In the genomic region with DNA sequence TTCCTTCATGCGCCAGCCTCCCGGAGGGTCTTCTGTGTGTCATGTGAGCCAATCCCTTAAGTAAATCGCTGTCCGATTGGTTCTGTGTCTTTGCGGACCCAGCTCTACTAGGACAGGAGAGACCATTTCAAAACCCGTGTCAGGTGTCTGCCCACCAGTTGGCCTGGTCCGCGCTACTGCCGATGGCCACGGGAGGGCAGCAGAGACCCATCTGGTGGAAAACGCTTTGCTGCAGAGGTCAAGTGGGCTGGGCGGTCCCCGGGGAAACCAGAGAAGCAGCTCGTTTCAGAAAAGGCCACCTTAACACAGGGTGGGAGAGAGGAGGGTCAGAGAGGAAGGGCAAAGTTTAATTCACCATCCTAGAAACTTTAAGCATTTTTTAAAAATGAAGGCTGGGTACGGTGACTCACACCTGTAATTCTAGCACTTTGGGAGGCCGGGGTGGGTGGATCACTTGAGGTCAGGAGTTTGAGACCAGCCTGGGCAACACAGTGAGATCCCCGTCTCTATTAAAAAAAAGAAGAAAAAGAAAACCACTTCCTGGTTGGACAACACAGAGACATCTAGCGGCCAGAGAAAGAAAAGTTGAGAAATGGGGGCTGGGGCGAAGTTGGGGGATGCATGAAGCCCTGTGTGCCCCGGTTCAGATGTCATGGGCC, we compare ENCODE assay signal across 8 cellular contexts. TPM values are rescaled to one million over a fixed set of nuclear protein-coding genes. Genes with fewer than 3 reads are reported as not detected.
DNase-seq lines count a peak whose midpoint lies in the region; ATAC-seq, FAIRE-seq and TF ChIP-seq lines count a peak whose summit lies in the region.

No MANE protein-coding gene starts in this region.

- no peak overlapping the region for H2AFZ ChIP-seq in mammary epithelial cell (ENCODE audit: low read depth, low read length)
- H2AFZ ChIP-seq in keratinocyte (ENCODE audit: control insufficient read depth, low read length): peak overlapping the region; percentile 15

- H3K79me2 ChIP-seq in DOHH2 (ENCODE audit: control insufficient read depth, low read length): no peaks in the 10 kb centered on the region
- H3K79me2 ChIP-seq in mammary epithelial cell (ENCODE audit: insufficient read depth, low read length): no peaks in the 10 kb centered on the region
- no peaks in the 10 kb centered on the region for H3K79me2 ChIP-seq in keratinocyte (ENCODE audit: control insufficient read depth, insufficient read depth, low read length)

- peak; percentile 59 for FAIRE-seq in keratinocyte (lab: Jason Lieb, UNC)

- H3K4me3 ChIP-seq in DOHH2 (ENCODE audit: low read length) (peak overlapping the region; percentile 53), mammary epithelial cell (replicated peaks in 1 of 3; ENCODE audit: insufficient read depth in 1 of 3, low read depth in 2 of 3, low read length in 3 of 3) (no peak overlapping the region), keratinocyte (ENCODE audit: control insufficient read depth in 2 of 3, extremely low read depth in 1 of 3, insufficient read depth in 2 of 3, low read depth in 1 of 3, low read length in 3 of 3) (no peak overlapping the region)

- H3K9ac ChIP-seq in mammary epithelial cell (ENCODE audit: insufficient read depth, low read length) (no peak overlapping the region), keratinocyte (ENCODE audit: control insufficient read depth, extremely low read depth, insufficient read depth, low read length) (no peak overlapping the region)

- H3K27ac ChIP-seq in DOHH2 (ENCODE audit: low read depth, low read length) (no peak overlapping the region), mammary epithelial cell (ENCODE audit: insufficient read depth, low read depth, low read length) (no peak overlapping the region), keratinocyte (ENCODE audit: control insufficient read depth, insufficient read depth, low read length) (no peak overlapping the region)

- peak; percentile 94 for TF ChIP-seq CTCF in DOHH2 (IDR thresholded peaks at IDR 0.05; ENCODE audit: low read depth, low read length, poor library complexity, severe bottlenecking)
- TF ChIP-seq CTCF in mammary epithelial cell (conservative IDR thresholded peaks at IDR 0.05 in 1 of 2, IDR thresholded peaks at IDR 0.05 in 1 of 2; ENCODE audit: extremely low read depth in 1 of 2, insufficient read depth in 1 of 2, low read depth in 1 of 2, low read length in 2 of 2): peak; percentile 96 to 100
- peak; percentile 97 to 98 (median 97) for TF ChIP-seq CTCF in keratinocyte (optimal IDR thresholded peaks at IDR 0.05 in 1 of 3, IDR thresholded peaks at IDR 0.05 in 1 of 3, conservative IDR thresholded peaks at IDR 0.05 in 1 of 3; ENCODE audit: extremely low read depth in 1 of 3, insufficient read depth in 2 of 3, low read length in 3 of 3)

- in situ Hi-C loops in mammary epithelial cell (cut with MboI; ENCODE audit: low sequenced_read_pairs in 2 of 2): no loop called here

- WGBS in mammary epithelial cell (ENCODE audit: low coverage, missing lambda C conversion rate): 13% methylated on average over 16 of the region's 20 CpGs

- no peaks in the 10 kb centered on the region for H3F3A ChIP-seq in DOHH2 (ENCODE audit: control insufficient read depth, insufficient read depth)

- H3K9me3 ChIP-seq in DOHH2 (ENCODE audit: control insufficient read depth, insufficient read depth, low read length) (no peaks in the 10 kb centered on the region), mammary epithelial cell (replicated peaks; ENCODE audit: insufficient read depth, low read length) (peaks cover 2% of the 10 kb centered on the region), keratinocyte (ENCODE audit: control insufficient read depth, low read depth, low read length) (no peaks in the 10 kb centered on the region)

- H3K27me3 ChIP-seq in DOHH2 (ENCODE audit: control insufficient read depth, low read length) (no peaks in the 10 kb centered on the region), mammary epithelial cell (ENCODE audit: insufficient read depth, low read length) (no peaks in the 10 kb centered on the region), keratinocyte (ENCODE audit: control insufficient read depth, extremely low read depth, insufficient read depth, low read length) (no peaks in the 10 kb centered on the region)

- H3K9me2 ChIP-seq in DOHH2 (replicated peaks; ENCODE audit: control insufficient read depth, low read length): no peaks in the 10 kb centered on the region

- CTCF ChIA-PET in mammary epithelial cell (lab: Charles Lee; ENCODE audit: low non-redundant PET): interaction anchor here (0.6 to 0.7 kb wide), 3 partner anchors 10 to 160 kb away, joined by 3 to 5 read pairs (median 5); no protein-coding TSS in a partner anchor

- intact Hi-C loops in mammary epithelial cell (cut with micrococcal nuclease): loop anchor here (1.0 to 10.0 kb wide), 6 partner anchors 130 to 496 kb away; no protein-coding TSS in a partner anchor

- H3K9me1 ChIP-seq in keratinocyte (ENCODE audit: control insufficient read depth, extremely low read depth, insufficient read depth, low read length): no peaks in the 10 kb centered on the region

- H3K4me2 ChIP-seq in DOHH2 (ENCODE audit: low read length) (peak overlapping the region; percentile 64), mammary epithelial cell (ENCODE audit: insufficient read depth, low read depth, low read length) (no peak overlapping the region), keratinocyte (ENCODE audit: control insufficient read depth, extremely low read depth, insufficient read depth, low read depth, low read length) (peak overlapping the region; percentile 32)

- peak; percentile 88 for DNase-seq in NCI-H2227 (lab: John Stamatoyannopoulos, UW; ENCODE audit: unreplicated experiment)
- peak; percentile 39 to 85 (median 64) for DNase-seq in activated CD4-positive, CD25-positive, alpha-beta regulatory T cell (lab: John Stamatoyannopoulos, UW)
- peak; percentile 61 for DNase-seq in mammary epithelial cell
- DNase-seq in keratinocyte (ENCODE audit: low read depth, low spot score): no peak
- peak; percentile 91 for DNase-seq in stimulated activated CD4-positive, alpha-beta T cell treated with anti-CD3 and anti-CD28 coated beads, Interleukin-15, amount 100 ng/mL, for 24 hours

- H3K4me1 ChIP-seq in DOHH2 (ENCODE audit: control insufficient read depth, low read length) (peaks cover 4% of the 10 kb centered on the region), mammary epithelial cell (ENCODE audit: insufficient read depth, low read length) (no peaks in the 10 kb centered on the region), keratinocyte (ENCODE audit: control insufficient read depth, extremely low read depth, insufficient read depth, low read length) (peaks cover 3% of the 10 kb centered on the region)

- H3K36me3 ChIP-seq in DOHH2 (ENCODE audit: control insufficient read depth, low read length) (no peaks in the 10 kb centered on the region), mammary epithelial cell (ENCODE audit: insufficient read depth, low read length) (no peaks in the 10 kb centered on the region), keratinocyte (ENCODE audit: control insufficient read depth in 2 of 2, extremely low read depth in 1 of 2, insufficient read depth in 2 of 2, low read length in 2 of 2) (no peaks in the 10 kb centered on the region)

- no TSS peak for BruUV-seq in mammary epithelial cell (replicated peaks; lab: Mats Ljungman, UMichigan)

- dilution Hi-C loops in mammary epithelial cell (cut with HindIII; ENCODE audit: low sequenced_read_pairs): no loop called here
- dilution Hi-C loops in keratinocyte (cut with MboI; ENCODE audit: extremely low pct_ligation_motif_present, low sequenced_read_pairs): no loop called here

- ATAC-seq in HG02678 (IDR thresholded peaks at IDR 0.05; ENCODE audit: unreplicated experiment): peak; percentile 62
- no peak for ATAC-seq in GM19328 (IDR thresholded peaks at IDR 0.05; ENCODE audit: unreplicated experiment)

- H4K20me1 ChIP-seq in DOHH2 (ENCODE audit: control insufficient read depth, insufficient read depth, low read depth, low read length): no peaks in the 10 kb centered on the region
- no peaks in the 10 kb centered on the region for H4K20me1 ChIP-seq in mammary epithelial cell (ENCODE audit: insufficient read depth, low read length)
- no peaks in the 10 kb centered on the region for H4K20me1 ChIP-seq in keratinocyte (ENCODE audit: control insufficient read depth, extremely low read depth, insufficient read depth, low read length)

RNA-seq across cellular contexts. Expression of gene CIBAR2, which starts 2.8 kb away (rescaled TPM):
- total RNA-seq in mammary epithelial cell: not detected
- polyA plus RNA-seq in mammary epithelial cell: not detected
- polyA minus RNA-seq in mammary epithelial cell: not detected
- not detected in 3 replicates for polyA plus RNA-seq in keratinocyte
- polyA plus RNA-seq in keratinocyte (2011; ENCODE audit: low read depth): not detected
- polyA plus RNA-seq in keratinocyte (2011; cell fraction: cytosol; rRNA removed): not detected in 2 replicates
- not detected in 2 replicates for polyA plus RNA-seq in keratinocyte (2011; cell fraction: nucleus; rRNA removed)
- not detected in 2 replicates for polyA plus RNA-seq in keratinocyte (2012; ENCODE audit: low replicate concordance)
- polyA minus RNA-seq in keratinocyte: not detected in 3 replicates
- polyA minus RNA-seq in keratinocyte (2011; cell fraction: cytosol; rRNA and poly(A)+ RNA removed): not detected
- polyA minus RNA-seq in keratinocyte (2011; cell fraction: nucleus; rRNA and poly(A)+ RNA removed): not detected in 2 replicates
